Comparison of ENCODE assay signal across 8 cellular contexts in genomic region chr10:104274762-104275721, GRCh38. TPM values are rescaled to one million over a fixed set of nuclear protein-coding genes. Genes with fewer than 3 reads are reported as not detected.
DNase-seq lines count a peak whose midpoint lies in the region; ATAC-seq, FAIRE-seq and TF ChIP-seq lines count a peak whose summit lies in the region.

No MANE protein-coding gene starts in this region.

- WGBS in pancreas, 2 donors = 6% methylated on average over 42 of the region's 42 CpGs

- peaks cover 12% of the 10 kb centered on the region; the same call in 1 of the 3 replicates for H3K36me3 Mint-ChIP-seq in GM23338 (ENCODE audit: low read depth)

- no peaks in the 10 kb centered on the region for H3K9me3 ChIP-seq in OCI-LY7 (ENCODE audit: low read length)
- H3K9me3 ChIP-seq in pancreas = no peaks in the 10 kb centered on the region

- peak overlapping the region; percentile 82 for H3K4me3 ChIP-seq in GM23338
- H3K4me3 ChIP-seq in OCI-LY7 (ENCODE audit: low read depth, low read length, poor library complexity, severe bottlenecking) = peak overlapping the region; percentile 42
- H3K4me3 ChIP-seq in pancreas = peak overlapping the region; percentile 48 to 60 (median 54)

- peaks cover 17% of the 10 kb centered on the region; the same call in 2 of the 3 replicates for H3K4me1 Mint-ChIP-seq in GM23338

- CTCF ChIA-PET in OCI-LY7 (lab: Charles Lee; ENCODE audit: unreplicated experiment) = interaction anchor here (1.1 to 1.4 kb wide), 5 partner anchors 14 to 79 kb away, joined by 3 to 5 read pairs (median 3); partner anchors contain the start of gene CFAP58

- no peaks in the 10 kb centered on the region for H3K9me3 Mint-ChIP-seq in GM23338

- peak overlapping the region; percentile 79; the same call in 1 of the 2 replicates for H3K27ac Mint-ChIP-seq in GM23338

- no TSS peak for BruUV-seq in OCI-LY7 (replicated peaks; lab: Mats Ljungman, UMichigan)

- intact Hi-C loops in OCI-LY7 (cut with micrococcal nuclease; ENCODE audit: unreplicated experiment) = no loop called here
- intact Hi-C loops in pancreas (cut with DNase I) = no loop called here

- no peaks in the 10 kb centered on the region for H4K20me1 ChIP-seq in GM23338 (replicated peaks; ENCODE audit: insufficient read depth)
- H4K20me1 ChIP-seq in OCI-LY7 (ENCODE audit: insufficient read depth, low read length) = no peaks in the 10 kb centered on the region

- peak; percentile 96 for ATAC-seq in GM23338
- ATAC-seq in foreskin keratinocyte = peak; percentile 95
- ATAC-seq in pancreas = peak; percentile 90 to 97 (median 96)

- peaks cover 12% of the 10 kb centered on the region for H3K27me3 Mint-ChIP-seq in GM23338 (ENCODE audit: insufficient read depth, low read depth, poor library complexity)

- H3K27ac ChIP-seq in GM23338 (ENCODE audit: low read depth) = no peak overlapping the region
- no peak overlapping the region for H3K27ac ChIP-seq in OCI-LY7 (ENCODE audit: low read depth, low read length, poor library complexity, severe bottlenecking)
- H3K27ac ChIP-seq in foreskin keratinocyte = peak overlapping the region; percentile 76
- peak overlapping the region; percentile 0 to 38 (median 27) for H3K27ac ChIP-seq in pancreas

- no peaks in the 10 kb centered on the region for H3K9me2 ChIP-seq in GM23338 (ENCODE audit: insufficient read depth)
- H3K9me2 ChIP-seq in OCI-LY7 (ENCODE audit: insufficient read depth, low read length) = no peaks in the 10 kb centered on the region

- H3K4me2 ChIP-seq in GM23338 (peak overlapping the region; percentile 90), OCI-LY7 (ENCODE audit: low read length) (peak overlapping the region; percentile 26)

- DNase-seq in DMS114 treated with DMSO at 0.1 percent for 48 hours (lab: John Stamatoyannopoulos, UW; ENCODE audit: unreplicated experiment) (peak; percentile 65), GM23338 (ENCODE audit: low spot score) (peak; percentile 84), OCI-LY7 (ENCODE audit: low spot score) (peak; percentile 55), foreskin keratinocyte (peak in 1 of 2 donors; percentile 77), pancreas (peak; percentile 64 to 88 (median 74)), COR-L47 (lab: John Stamatoyannopoulos, UW) (no peak), SW 1271 (lab: John Stamatoyannopoulos, UW) (no peak)
- peak in 3 of 4 experiments; percentile 2 to 37 (median 15) for DNase-seq in activated naive CD4-positive, alpha-beta T cell (lab: John Stamatoyannopoulos, UW)

- no peak for FAIRE-seq in pancreas (lab: Jason Lieb, UNC)

- H3K36me3 ChIP-seq in GM23338 (ENCODE audit: insufficient read depth) = no peaks in the 10 kb centered on the region
- no peaks in the 10 kb centered on the region for H3K36me3 ChIP-seq in OCI-LY7 (ENCODE audit: insufficient read depth, low read length)
- H3K36me3 ChIP-seq in pancreas = no peaks in the 10 kb centered on the region

- H2AFZ ChIP-seq in GM23338 (peak overlapping the region; percentile 93), OCI-LY7 (ENCODE audit: low read length) (peak overlapping the region; percentile 23; the same call in 1 of the 2 replicates)

- H3K4me3 Mint-ChIP-seq in GM23338 = peak overlapping the region; percentile 88

- H3K79me2 ChIP-seq in GM23338 (replicated peaks; ENCODE audit: insufficient read depth) = peaks cover 16% of the 10 kb centered on the region
- H3K79me2 ChIP-seq in OCI-LY7 (ENCODE audit: insufficient read depth, low read depth, low read length) = no peaks in the 10 kb centered on the region

- POLR2A ChIA-PET in OCI-LY7 (lab: Charles Lee) = interaction anchor here (0.7 to 2.3 kb wide), 7 partner anchors 8 to 154 kb away, joined by 3 to 8 read pairs (median 3); no protein-coding TSS in a partner anchor

- H3K27me3 ChIP-seq in GM23338 (ENCODE audit: insufficient read depth) (0 out of 2 replicates have a peak, but pooled peaks cover 8% of the 10 kb centered on the region), foreskin keratinocyte (no peaks in the 10 kb centered on the region), pancreas (no peaks in the 10 kb centered on the region)

- H3F3A ChIP-seq in GM23338 (replicated peaks; ENCODE audit: low read depth) = no peaks in the 10 kb centered on the region

- TF ChIP-seq CTCF in GM23338 (conservative IDR thresholded peaks at IDR 0.05; ENCODE audit: low read depth in 2 of 2) = peak; percentile 80 to 87
- peak; percentile 81 for TF ChIP-seq CTCF in OCI-LY7 (conservative IDR thresholded peaks at IDR 0.05; ENCODE audit: low read length)
- peak; percentile 89 for TF ChIP-seq CTCF in foreskin keratinocyte (conservative IDR thresholded peaks at IDR 0.05)
- TF ChIP-seq CTCF in pancreas (IDR thresholded peaks at IDR 0.05) = peak; percentile 87 to 94 (median 90)

- peaks cover 17% of the 10 kb centered on the region for H3K4me1 ChIP-seq in GM23338 (ENCODE audit: insufficient read depth)
- H3K4me1 ChIP-seq in OCI-LY7 (ENCODE audit: insufficient read depth, low read length, poor library complexity, severe bottlenecking) = no peaks in the 10 kb centered on the region
- H3K4me1 ChIP-seq in foreskin keratinocyte = peaks cover 10% of the 10 kb centered on the region
- H3K4me1 ChIP-seq in pancreas = peaks cover 5 to 9% (median 9%) of the 10 kb centered on the region in 3 donors

RNA-seq across cellular contexts. Expression of gene GSTO2, which starts 6.1 kb away (rescaled TPM):
- total RNA-seq in GM23338 (2014; rRNA removed; shearing (Covaris generic)) = 30.7 and 39.3 TPM in 2 replicates
- polyA plus RNA-seq in GM23338 (2016; fragmentation: Nextera tagmentation; extraction: Ambion mirVana) (49.8 and 51.3 TPM in 2 replicates), foreskin keratinocyte (55.4 and 65.9 TPM in 2 replicates), pancreas (10 to 100 TPM; 21.9 to 28.1 TPM)
- 1.6 and 8.2 TPM in 2 replicates for total RNA-seq in OCI-LY7 (2014; rRNA removed; shearing (Covaris generic))
- total RNA-seq in OCI-LY7 (2022) (1.6 and 2.2 TPM in 2 replicates), foreskin keratinocyte (45.0 and 55.8 TPM in 2 replicates), pancreas (10 to 100 TPM; 13.8 to 25.7 (median 17.1) TPM)

RNA-seq across cellular contexts. Expression of gene GSTO1, which starts 20.4 kb away (rescaled TPM):
- 52.5 and 75.3 TPM in 2 replicates for total RNA-seq in GM23338 (2014; rRNA removed; shearing (Covaris generic))
- polyA plus RNA-seq in GM23338 (2016; fragmentation: Nextera tagmentation; extraction: Ambion mirVana) = 182 and 204 TPM in 2 replicates
- total RNA-seq in OCI-LY7 (2014; rRNA removed; shearing (Covaris generic)) = 21.4 and 27.4 TPM in 2 replicates
- 1.7 and 2.6 TPM in 2 replicates for total RNA-seq in OCI-LY7 (2022)
- 168 and 181 TPM in 2 replicates for total RNA-seq in foreskin keratinocyte
- 277 and 291 TPM in 2 replicates for polyA plus RNA-seq in foreskin keratinocyte
- 10 to 100 TPM; 22.7 to 52.1 (median 36.6) TPM for total RNA-seq in pancreas
- polyA plus RNA-seq in pancreas = 10 to 100 TPM; 66.6 to 76.0 TPM

RNA-seq across cellular contexts. Expression of gene CFAP43, which starts 42.9 kb away (rescaled TPM):
- 0.24 and 0.47 TPM in 2 replicates for total RNA-seq in GM23338 (2014; rRNA removed; shearing (Covaris generic))
- 0.44 TPM in 1 of 2 replicates, not detected in the other for polyA plus RNA-seq in GM23338 (2016; fragmentation: Nextera tagmentation; extraction: Ambion mirVana)
- total RNA-seq in OCI-LY7 (2014; rRNA removed; shearing (Covaris generic)) = not detected in 2 replicates
- not detected in 2 replicates for total RNA-seq in OCI-LY7 (2022)
- 0.14 and 0.27 TPM in 2 replicates for total RNA-seq in foreskin keratinocyte
- 0.10 and 0.12 TPM in 2 replicates for polyA plus RNA-seq in foreskin keratinocyte
- total RNA-seq in pancreas = 1 to 10 TPM in 4 of 6 donors, under 1 TPM in 2; 0.60 to 2.4 (median 1.7) TPM
- polyA plus RNA-seq in pancreas = 1 to 10 TPM; 3.5 to 6.2 TPM

Comparison
In these comparisons a context has a peak if more than half of its experiments do, and no peak if none do; other contexts are left out.
1. DNase-seq: peak in DMS114 treated with DMSO at 0.1 percent for 48 hours (single experiment), GM23338 (single experiment), OCI-LY7 (single experiment), activated naive CD4-positive, alpha-beta T cell (3 of 4) and pancreas (6 of 6); none in COR-L47 (single experiment) and SW 1271 (0 of 2).
2. H3K27ac ChIP-seq: peak in foreskin keratinocyte (single experiment) and pancreas (4 of 4); none in GM23338 (single experiment) and OCI-LY7 (single experiment).
3. Peak in every context shown above with its lines, with median percentiles within 50 percentile points of each other: ATAC-seq, H3K4me3 ChIP-seq and CTCF ChIP-seq.